1 cellular context compared by ENCODE assay signal in the genomic region with DNA sequence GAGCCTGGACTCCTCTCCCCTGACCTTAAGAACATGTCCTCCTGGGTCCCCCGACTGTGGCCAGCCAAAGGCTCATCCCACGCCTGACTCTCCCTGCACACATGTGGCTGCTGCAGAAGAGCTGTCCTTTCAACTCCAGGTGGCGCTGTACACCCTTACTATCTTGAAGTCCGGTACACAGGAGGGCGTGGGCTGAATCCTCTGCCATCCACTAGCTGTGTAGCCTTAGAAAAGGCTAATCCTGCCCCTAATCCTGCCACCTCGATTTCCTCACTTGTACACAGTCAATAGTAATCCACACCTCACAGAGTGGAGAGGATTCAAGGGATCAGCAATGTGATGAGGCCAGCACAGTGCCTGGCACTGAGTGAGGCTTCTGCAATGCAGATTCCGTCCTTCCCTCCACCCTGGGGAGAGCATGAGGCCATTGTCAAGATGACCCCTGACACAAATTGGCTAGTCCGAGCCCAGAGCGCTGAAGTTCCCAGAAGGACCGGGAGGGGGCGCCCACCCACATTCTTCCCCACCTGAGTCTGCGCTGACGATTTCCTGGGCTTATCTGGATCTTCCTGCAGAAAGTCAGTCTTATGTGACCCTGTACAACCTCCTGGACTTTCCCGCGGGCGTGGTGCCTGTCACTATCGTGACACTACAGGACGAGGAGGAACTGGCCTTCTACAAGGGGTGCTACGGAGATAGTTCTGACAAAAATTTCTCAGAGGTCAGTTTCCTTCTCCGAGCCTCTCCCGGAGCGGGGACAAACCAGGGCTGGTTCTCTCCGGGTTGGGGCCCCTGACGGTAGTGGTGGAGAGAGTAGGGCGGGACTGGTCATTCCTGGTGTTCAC.
TF ChIP-seq lines count a peak whose summit lies in the region.

No MANE protein-coding gene starts in this region.

TF ChIP-seq in K562, 482 proteins besides CTCF, POLR2A, EP300 and RAD21 (continued from another document and continues in another):
- TF ChIP-seq BMI1 (IDR thresholded peaks at IDR 0.05; ENCODE audit: low read length): no peak; the same call in 1 of the 2 replicates
- TF ChIP-seq SIN3A (IDR thresholded peaks at IDR 0.05; ENCODE audit: borderline replicate concordance in 2 of 2, control insufficient read depth in 1 of 2, low read depth in 2 of 2, low read length in 2 of 2): no peak; a peak in 1 of 4 replicates
- TF ChIP-seq, protein P1, sequence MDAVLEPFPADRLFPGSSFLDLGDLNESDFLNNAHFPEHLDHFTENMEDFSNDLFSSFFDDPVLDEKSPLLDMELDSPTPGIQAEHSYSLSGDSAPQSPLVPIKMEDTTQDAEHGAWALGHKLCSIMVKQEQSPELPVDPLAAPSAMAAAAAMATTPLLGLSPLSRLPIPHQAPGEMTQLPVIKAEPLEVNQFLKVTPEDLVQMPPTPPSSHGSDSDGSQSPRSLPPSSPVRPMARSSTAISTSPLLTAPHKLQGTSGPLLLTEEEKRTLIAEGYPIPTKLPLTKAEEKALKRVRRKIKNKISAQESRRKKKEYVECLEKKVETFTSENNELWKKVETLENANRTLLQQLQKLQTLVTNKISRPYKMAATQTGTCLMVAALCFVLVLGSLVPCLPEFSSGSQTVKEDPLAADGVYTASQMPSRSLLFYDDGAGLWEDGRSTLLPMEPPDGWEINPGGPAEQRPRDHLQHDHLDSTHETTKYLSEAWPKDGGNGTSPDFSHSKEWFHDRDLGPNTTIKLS (IDR thresholded peaks at IDR 0.05; ENCODE audit: borderline replicate concordance, low read depth): peak; percentile 84
- peak; percentile 95; the same call in 1 of the 2 replicates for TF ChIP-seq AFF4 (CRISPR knock-in tag; IDR thresholded peaks at IDR 0.05)
- TF ChIP-seq MLLT1 (IDR thresholded peaks at IDR 0.05): peak; percentile 59 to 88; a peak in 3 of 4 replicates
- no peak for TF ChIP-seq ZNF77 (CRISPR knock-in tag; IDR thresholded peaks at IDR 0.05)
- peak; percentile 98 for TF ChIP-seq CTBP1 (IDR thresholded peaks at IDR 0.05; ENCODE audit: borderline replicate concordance)
- peak; percentile 6; the same call in 1 of the 2 replicates for TF ChIP-seq STAT5A (IDR thresholded peaks at IDR 0.05; ENCODE audit: borderline replicate concordance, low read length)
- peak; percentile 74; the same call in 1 of the 2 replicates for TF ChIP-seq KLF1 (tag; IDR thresholded peaks at IDR 0.05)
- peak; percentile 90 for TF ChIP-seq MAX (CRISPR knock-in tag; IDR thresholded peaks at IDR 0.05)
- TF ChIP-seq SMARCE1 (IDR thresholded peaks at IDR 0.05): peak; percentile 89
- TF ChIP-seq GABPB2 (CRISPR knock-in tag; conservative IDR thresholded peaks at IDR 0.05): peak; percentile 73; the same call in 1 of the 2 replicates
- TF ChIP-seq, protein P2, sequence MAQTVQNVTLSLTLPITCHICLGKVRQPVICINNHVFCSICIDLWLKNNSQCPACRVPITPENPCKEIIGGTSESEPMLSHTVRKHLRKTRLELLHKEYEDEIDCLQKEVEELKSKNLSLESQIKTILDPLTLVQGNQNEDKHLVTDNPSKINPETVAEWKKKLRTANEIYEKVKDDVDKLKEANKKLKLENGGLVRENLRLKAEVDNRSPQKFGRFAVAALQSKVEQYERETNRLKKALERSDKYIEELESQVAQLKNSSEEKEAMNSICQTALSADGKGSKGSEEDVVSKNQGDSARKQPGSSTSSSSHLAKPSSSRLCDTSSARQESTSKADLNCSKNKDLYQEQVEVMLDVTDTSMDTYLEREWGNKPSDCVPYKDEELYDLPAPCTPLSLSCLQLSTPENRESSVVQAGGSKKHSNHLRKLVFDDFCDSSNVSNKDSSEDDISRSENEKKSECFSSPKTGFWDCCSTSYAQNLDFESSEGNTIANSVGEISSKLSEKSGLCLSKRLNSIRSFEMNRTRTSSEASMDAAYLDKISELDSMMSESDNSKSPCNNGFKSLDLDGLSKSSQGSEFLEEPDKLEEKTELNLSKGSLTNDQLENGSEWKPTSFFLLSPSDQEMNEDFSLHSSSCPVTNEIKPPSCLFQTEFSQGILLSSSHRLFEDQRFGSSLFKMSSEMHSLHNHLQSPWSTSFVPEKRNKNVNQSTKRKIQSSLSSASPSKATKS (CRISPR knock-in tag; IDR thresholded peaks at IDR 0.05): peak; percentile 77; the same call in 1 of the 2 replicates
- peak; percentile 76 for TF ChIP-seq JUND (IDR thresholded peaks at IDR 0.05; ENCODE audit: borderline replicate concordance, low read depth, low read length)
- peak; percentile 92; the same call in 2 of the 3 replicates for TF ChIP-seq JUND (tag; IDR thresholded peaks at IDR 0.05; ENCODE audit: borderline replicate concordance, low read depth, low read length)
- no peak for TF ChIP-seq NFYB (IDR thresholded peaks at IDR 0.05; ENCODE audit: extremely low read depth, insufficient read length)
- no peak for TF ChIP-seq ZNF79 (CRISPR knock-in tag; IDR thresholded peaks at IDR 0.05; ENCODE audit: low read depth)
- no peak for TF ChIP-seq BDP1 (IDR thresholded peaks at IDR 0.05; ENCODE audit: insufficient read depth, insufficient read length)
- TF ChIP-seq XRCC5 (IDR thresholded peaks at IDR 0.05; ENCODE audit: low read depth, low read length): peak; percentile 96
- TF ChIP-seq JUNB (CRISPR knock-in tag; conservative IDR thresholded peaks at IDR 0.05): no peak
- TF ChIP-seq KDM2B (CRISPR knock-in tag; IDR thresholded peaks at IDR 0.05): no peak
- peak; percentile 85 for TF ChIP-seq GATA2 (CRISPR knock-in tag; IDR thresholded peaks at IDR 0.05)
- TF ChIP-seq, protein P3, sequence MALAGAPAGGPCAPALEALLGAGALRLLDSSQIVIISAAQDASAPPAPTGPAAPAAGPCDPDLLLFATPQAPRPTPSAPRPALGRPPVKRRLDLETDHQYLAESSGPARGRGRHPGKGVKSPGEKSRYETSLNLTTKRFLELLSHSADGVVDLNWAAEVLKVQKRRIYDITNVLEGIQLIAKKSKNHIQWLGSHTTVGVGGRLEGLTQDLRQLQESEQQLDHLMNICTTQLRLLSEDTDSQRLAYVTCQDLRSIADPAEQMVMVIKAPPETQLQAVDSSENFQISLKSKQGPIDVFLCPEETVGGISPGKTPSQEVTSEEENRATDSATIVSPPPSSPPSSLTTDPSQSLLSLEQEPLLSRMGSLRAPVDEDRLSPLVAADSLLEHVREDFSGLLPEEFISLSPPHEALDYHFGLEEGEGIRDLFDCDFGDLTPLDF (CRISPR knock-in tag; IDR thresholded peaks at IDR 0.05): peak; percentile 91
- TF ChIP-seq HDAC8 (tag; IDR thresholded peaks at IDR 0.05): peak; percentile 24; the same call in 1 of the 2 replicates
- TF ChIP-seq POLR3A (IDR thresholded peaks at IDR 0.05; ENCODE audit: borderline replicate concordance, extremely low read depth, insufficient read depth, insufficient read length): no peak
- TF ChIP-seq ELF4 (CRISPR knock-in tag; IDR thresholded peaks at IDR 0.05): peak; percentile 49; the same call in 1 of the 2 replicates
- TF ChIP-seq THAP7 (CRISPR knock-in tag; IDR thresholded peaks at IDR 0.05): peak; percentile 81; the same call in 1 of the 2 replicates
- peak; percentile 97 for TF ChIP-seq L3MBTL2 (IDR thresholded peaks at IDR 0.05)
- TF ChIP-seq E4F1 (CRISPR knock-in tag; IDR thresholded peaks at IDR 0.05; ENCODE audit: borderline replicate concordance): no peak
- peak; percentile 89 for TF ChIP-seq FOXK1 (CRISPR knock-in tag; IDR thresholded peaks at IDR 0.05; ENCODE audit: borderline replicate concordance)
- TF ChIP-seq HMBOX1 (IDR thresholded peaks at IDR 0.05): peak; percentile 84
- 0 out of 2 replicates have a peak, but pooled peaks have one; percentile 4 for TF ChIP-seq ZNF263 (CRISPR knock-in tag; IDR thresholded peaks at IDR 0.05; ENCODE audit: borderline replicate concordance)
- no peak for TF ChIP-seq ID3 (CRISPR knock-in tag; IDR thresholded peaks at IDR 0.05)
- peak; percentile 93 for TF ChIP-seq ID3 (tag; IDR thresholded peaks at IDR 0.05)
- no peak for TF ChIP-seq SNIP1 (IDR thresholded peaks at IDR 0.05; ENCODE audit: low read depth)
- TF ChIP-seq ZBTB1 (CRISPR knock-in tag; IDR thresholded peaks at IDR 0.05; ENCODE audit: borderline replicate concordance, low read depth): peak; percentile 73; the same call in 1 of the 2 replicates
- TF ChIP-seq, protein P4, sequence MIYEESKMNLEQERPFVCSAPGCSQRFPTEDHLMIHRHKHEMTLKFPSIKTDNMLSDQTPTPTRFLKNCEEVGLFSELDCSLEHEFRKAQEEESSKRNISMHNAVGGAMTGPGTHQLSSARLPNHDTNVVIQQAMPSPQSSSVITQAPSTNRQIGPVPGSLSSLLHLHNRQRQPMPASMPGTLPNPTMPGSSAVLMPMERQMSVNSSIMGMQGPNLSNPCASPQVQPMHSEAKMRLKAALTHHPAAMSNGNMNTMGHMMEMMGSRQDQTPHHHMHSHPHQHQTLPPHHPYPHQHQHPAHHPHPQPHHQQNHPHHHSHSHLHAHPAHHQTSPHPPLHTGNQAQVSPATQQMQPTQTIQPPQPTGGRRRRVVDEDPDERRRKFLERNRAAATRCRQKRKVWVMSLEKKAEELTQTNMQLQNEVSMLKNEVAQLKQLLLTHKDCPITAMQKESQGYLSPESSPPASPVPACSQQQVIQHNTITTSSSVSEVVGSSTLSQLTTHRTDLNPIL (CRISPR knock-in tag; IDR thresholded peaks at IDR 0.05): no peak
- peak; percentile 46; the same call in 1 of the 2 replicates for TF ChIP-seq ELF1 (tag; IDR thresholded peaks at IDR 0.05)
- peak; percentile 97 for TF ChIP-seq HLTF (IDR thresholded peaks at IDR 0.05)
- TF ChIP-seq MEF2A (IDR thresholded peaks at IDR 0.05; ENCODE audit: control insufficient read depth, low read depth, low read length): no peak
- TF ChIP-seq KDM1A (IDR thresholded peaks at IDR 0.05): peak; percentile 74 to 84
